Comparison of ENCODE assay signal across 14 cellular contexts in the genomic region with DNA sequence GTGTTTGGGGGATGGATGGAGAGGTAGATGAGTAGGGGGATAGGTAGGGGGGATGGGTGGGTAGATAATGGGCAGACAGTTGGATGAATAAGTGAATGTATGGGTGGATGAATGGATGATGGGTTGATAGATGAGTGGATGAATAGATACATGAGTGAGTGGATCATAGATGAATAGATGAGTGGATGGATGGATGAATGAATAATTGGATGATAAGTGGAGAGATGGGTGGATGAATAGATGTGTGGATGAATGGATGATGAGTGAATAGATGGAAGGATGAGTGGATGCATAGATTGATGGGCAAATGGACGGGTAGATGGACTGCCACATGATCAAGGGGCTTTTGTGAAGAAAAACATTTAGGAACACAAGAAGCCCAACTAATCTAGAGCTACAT.
"Had no signal": no experiment of that assay in that cellular context is flagged by ENCODE, and none has a peak within 500 bp of the region (broad histone marks: within the 10 kb centered on the region; RNA-seq: fewer than 3 reads in every experiment).

No MANE protein-coding gene starts in this region.

- H3K4me3 ChIP-seq: dorsolateral prefrontal cortex, heart right ventricle, mucosa of descending colon had no signal

- H3K27me3 ChIP-seq: heart right ventricle had no signal

- H3K4me3 Mint-ChIP-seq: naive thymus-derived CD8-positive, alpha-beta T cell; neural crest cell had no signal

- H3K36me3 Mint-ChIP-seq: naive thymus-derived CD8-positive, alpha-beta T cell had no signal

- H3K9me3 ChIP-seq: heart right ventricle, mucosa of descending colon had no signal

- H3K9me3 Mint-ChIP-seq: naive thymus-derived CD8-positive, alpha-beta T cell had no signal

- H3K36me3 ChIP-seq: heart right ventricle had no signal

- DNase-seq: cortex of kidney; dorsolateral prefrontal cortex; effector CD8-positive, alpha-beta T cell; heart right ventricle; hypothalamus; mammary epithelial cell; mucosa of descending colon; naive thymus-derived CD8-positive, alpha-beta T cell; posterior cingulate gyrus; small intestine; stimulated activated CD4-positive, alpha-beta T cell treated with anti-CD3 and anti-CD28 coated beads, Interleukin-2, amount 100 ng/mL, for 48 hours; stimulated activated naive CD4-positive, alpha-beta T cell treated with Interleukin-2 at 50 U/mL for 16 hours; trophoblast cell had no signal

- H3K27ac Mint-ChIP-seq: naive thymus-derived CD8-positive, alpha-beta T cell had no signal

- H3K27ac ChIP-seq: dorsolateral prefrontal cortex, heart right ventricle had no signal

- H3K4me1 ChIP-seq: heart right ventricle had no signal
